In the genomic region with DNA sequence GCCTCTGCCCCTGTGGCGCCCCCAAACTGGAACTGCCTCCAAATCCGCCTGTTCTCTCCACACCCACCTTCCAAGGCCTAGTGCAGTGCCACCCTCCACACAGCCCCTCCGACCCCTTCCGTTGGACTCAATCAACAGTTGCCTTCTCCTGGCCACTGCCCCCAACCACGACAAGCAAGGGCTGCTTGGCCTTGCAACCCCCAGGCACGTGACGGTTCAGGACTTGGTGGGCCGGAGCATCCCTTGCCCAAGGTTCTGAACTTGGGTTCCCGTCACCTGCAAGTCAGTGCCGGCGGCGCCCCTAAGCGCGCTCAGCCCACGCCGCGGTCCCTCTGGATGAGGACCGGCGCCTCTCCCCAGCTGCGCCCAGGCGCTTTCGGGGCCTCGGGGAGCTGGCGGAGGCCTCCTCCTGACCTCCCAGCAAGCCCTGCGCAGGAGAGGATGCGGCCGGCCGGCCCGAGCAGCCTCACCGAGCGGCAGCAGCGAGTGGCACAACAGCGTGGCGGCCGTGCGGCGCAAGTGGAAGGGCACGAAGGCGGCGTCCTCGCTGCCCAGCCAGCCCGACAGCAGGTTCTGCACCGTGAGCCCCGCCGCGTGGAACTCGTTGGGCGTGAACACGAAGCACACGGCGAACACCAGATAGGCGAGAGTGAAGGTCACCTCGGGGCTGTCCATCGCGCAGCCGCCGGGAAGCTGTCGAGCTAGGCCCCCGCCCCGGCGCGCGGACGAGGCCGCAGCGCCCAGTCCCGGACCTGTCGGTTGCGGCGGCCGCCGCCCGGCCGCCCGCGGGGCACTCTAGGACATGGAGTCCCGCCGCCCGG, we compare ENCODE assay signal across 8 cellular contexts. TPM values are rescaled to one million over a fixed set of nuclear protein-coding genes. Genes with fewer than 3 reads are reported as not detected.
DNase-seq lines count a peak whose midpoint lies in the region; ATAC-seq and FAIRE-seq lines count a peak whose summit lies in the region.

No MANE protein-coding gene starts in this region.

- DNase-seq in activated CD4-positive, alpha-beta T cell treated with anti-CD3 and anti-CD28 coated beads for 1 hour: peak; percentile 23
- DNase-seq in activated CD4-positive, alpha-beta T cell treated with anti-CD3 and anti-CD28 coated beads, Interleukin-2, amount 50 U/mL, for 4 hours: no peak
- DNase-seq in RCC 7860 (ENCODE audit: low spot score) (peak; percentile 20), astrocyte of the hippocampus (ENCODE audit: low read depth, low spot score) (peak; percentile 74), iPS DF 6.9 (ENCODE audit: low read depth, low spot score) (no peak), sciatic nerve (ENCODE audit: low spot score) (peak; percentile 76)

- FAIRE-seq in RCC 7860 (lab: Jason Lieb, UNC): no peak

- no peaks in the 10 kb centered on the region for H3K27me3 ChIP-seq in iPS DF 6.9 (ENCODE audit: control insufficient read depth, insufficient read depth, low read length)

- ATAC-seq in HG02759 (IDR thresholded peaks at IDR 0.05; ENCODE audit: unreplicated experiment): peak; percentile 18
- peak; percentile 31 for ATAC-seq in sciatic nerve
- no peak for ATAC-seq in HG02571 (IDR thresholded peaks at IDR 0.05; ENCODE audit: unreplicated experiment)

- H3K27ac ChIP-seq in iPS DF 6.9 (ENCODE audit: low read length): no peak overlapping the region

- H3K4me1 ChIP-seq in iPS DF 6.9 (ENCODE audit: control insufficient read depth, insufficient read depth, low read length): peaks cover 4% of the 10 kb centered on the region; the same call in 1 of the 2 replicates

- peak overlapping the region; percentile 64 for H3K4me3 ChIP-seq in iPS DF 6.9 (ENCODE audit: low read length)

- H3K9me3 ChIP-seq in iPS DF 6.9 (ENCODE audit: control insufficient read depth, insufficient read depth, low read length): no peaks in the 10 kb centered on the region

- peaks cover 27% of the 10 kb centered on the region for H3K36me3 ChIP-seq in iPS DF 6.9 (ENCODE audit: control insufficient read depth, insufficient read depth, low read length)

- intact Hi-C loops in sciatic nerve (cut with DNase I): no loop called here

- no CpG with 5 or more reads among the region's 79 CpGs for WGBS in iPS DF 6.9 (ENCODE audit: insufficient coverage, insufficient read length)

RNA-seq across cellular contexts. Expression of gene TMEM129, which starts 0.8 kb away (rescaled TPM):
- total RNA-seq in sciatic nerve: 24.1 TPM

RNA-seq across cellular contexts. Expression of gene TACC3, which starts 0.9 kb away (rescaled TPM):
- total RNA-seq in sciatic nerve: 9.9 TPM

RNA-seq across cellular contexts. Expression of gene SLBP, which starts 8.3 kb away (rescaled TPM):
- total RNA-seq in sciatic nerve: 23.2 TPM

RNA-seq across cellular contexts. Expression of gene FAM53A, which starts 36.3 kb away (rescaled TPM):
- 1.9 TPM for total RNA-seq in sciatic nerve

Comparison
In these comparisons a context has a peak if more than half of its experiments do, and no peak if none do; other contexts are left out.
1. DNase-seq: peak in activated CD4-positive, alpha-beta T cell treated with anti-CD3 and anti-CD28 coated beads for 1 hour (single experiment), RCC 7860 (single experiment), astrocyte of the hippocampus (single experiment) and sciatic nerve (single experiment); none in activated CD4-positive, alpha-beta T cell treated with anti-CD3 and anti-CD28 coated beads, Interleukin-2, amount 50 U/mL, for 4 hours (0 of 2) and iPS DF 6.9 (single experiment).